8 cellular contexts compared by ENCODE assay signal in genomic region chr19:53991224-53992113, GRCh38. TPM values are rescaled to one million over a fixed set of nuclear protein-coding genes. Genes with fewer than 3 reads are reported as not detected.
DNase-seq lines count a peak whose midpoint lies in the region; ATAC-seq and TF ChIP-seq lines count a peak whose summit lies in the region.

Gene CACNG6 (plus strand): TSS chr19:53991637. CDS start chr19:53992878, 1,241 bp downstream.

- H3K4me1 Mint-ChIP-seq in brain = peaks cover 17% of the 10 kb centered on the region
- peaks cover 5% of the 10 kb centered on the region for H3K4me1 Mint-ChIP-seq in activated CD4-positive, alpha-beta T cell treated with anti-CD3 and anti-CD28 coated beads for 36 hours

- no peaks in the 10 kb centered on the region for H3K9me3 ChIP-seq in mesodermal cell (ENCODE audit: control insufficient read depth, low read length)

- WGBS in mesodermal cell (ENCODE audit: insufficient coverage in 2 of 2), 2 experiments = 16 to 23% methylated on average over 41 to 44 of the region's 66 CpGs

- H3K4me3 ChIP-seq in mesodermal cell (ENCODE audit: extremely low read depth, insufficient read depth, low read length, poor library complexity, severe bottlenecking) = peak within 1 kb of the TSS; percentile 27

- peak; percentile 30 for DNase-seq in AG08395 (ENCODE audit: low spot score)
- DNase-seq in HT-29 (ENCODE audit: low spot score) = peak; percentile 36
- no peak for DNase-seq in activated CD4-positive, alpha-beta T cell treated with anti-CD3 and anti-CD28 coated beads for 36 hours
- no peak for DNase-seq in stimulated activated CD4-positive, alpha-beta T cell treated with anti-CD3 and anti-CD28 coated beads, Interleukin-2, amount 100 ng/mL, for 24 hours
- DNase-seq in germinal center (ENCODE audit: low spot score) = no peak

- peaks cover 0 to 2% (median 0%) of the 10 kb centered on the region in 5 experiments for H3K9me3 Mint-ChIP-seq in brain
- H3K9me3 Mint-ChIP-seq in activated CD4-positive, alpha-beta T cell treated with anti-CD3 and anti-CD28 coated beads for 36 hours (ENCODE audit: low read depth) = no peaks in the 10 kb centered on the region

- H3K36me3 ChIP-seq in mesodermal cell (ENCODE audit: control insufficient read depth, insufficient read depth, low read length) = no peaks in the 10 kb centered on the region

- no peak for TF ChIP-seq CTCF in brain (conservative IDR thresholded peaks at IDR 0.05)

- H3K4me3 Mint-ChIP-seq in brain = peak within 1 kb of the TSS; percentile 26 to 75 (median 64)
- no peak within 1 kb of the TSS for H3K4me3 Mint-ChIP-seq in activated CD4-positive, alpha-beta T cell treated with anti-CD3 and anti-CD28 coated beads for 36 hours

- peaks cover 9% of the 10 kb centered on the region for H3K4me1 ChIP-seq in mesodermal cell (ENCODE audit: control insufficient read depth, insufficient read depth, low read length, poor library complexity, severe bottlenecking)

- no peaks in the 10 kb centered on the region for H3K36me3 Mint-ChIP-seq in brain
- H3K36me3 Mint-ChIP-seq in activated CD4-positive, alpha-beta T cell treated with anti-CD3 and anti-CD28 coated beads for 36 hours (ENCODE audit: low read depth) = no peaks in the 10 kb centered on the region

- POLR2A ChIA-PET in activated CD4-positive, alpha-beta T cell treated with anti-CD3 and anti-CD28 coated beads for 36 hours (lab: Charles Lee) = no interaction called here

- CTCF ChIA-PET in activated CD4-positive, alpha-beta T cell treated with anti-CD3 and anti-CD28 coated beads for 36 hours (lab: Charles Lee) = no interaction called here

- peaks cover 13% of the 10 kb centered on the region for H3K27me3 Mint-ChIP-seq in brain
- peaks cover 38% of the 10 kb centered on the region for H3K27me3 Mint-ChIP-seq in activated CD4-positive, alpha-beta T cell treated with anti-CD3 and anti-CD28 coated beads for 36 hours

- H3K27ac ChIP-seq in mesodermal cell (ENCODE audit: low read depth, low read length, severe bottlenecking) = peak within 1 kb of the TSS; percentile 53

- no peak for ATAC-seq in GM19351 (IDR thresholded peaks at IDR 0.05; ENCODE audit: unreplicated experiment)
- no peak for ATAC-seq in activated CD4-positive, alpha-beta T cell treated with anti-CD3 and anti-CD28 coated beads for 36 hours

- peak within 1 kb of the TSS in 4 of 5 experiments; percentile 26 to 72 (median 66) for H3K27ac Mint-ChIP-seq in brain
- no peak within 1 kb of the TSS for H3K27ac Mint-ChIP-seq in activated CD4-positive, alpha-beta T cell treated with anti-CD3 and anti-CD28 coated beads for 36 hours

- intact Hi-C loops in activated CD4-positive, alpha-beta T cell treated with anti-CD3 and anti-CD28 coated beads for 36 hours (cut with DNase I, micrococcal nuclease) = no loop called here

RNA-seq across cellular contexts. Expression of gene CACNG6, which starts in this region (rescaled TPM):
- total RNA-seq in HT-29 (2014; rRNA removed; shearing (Covaris generic)) = 0.99 and 2.3 TPM in 2 replicates
- not detected for polyA plus RNA-seq in brain (ENCODE audit: insufficient read depth, low read depth, low replicate concordance)
- 3.6 TPM for polyA plus RNA-seq in mesodermal cell (2013, experiment 1 of 2)
- 3.2 TPM for polyA plus RNA-seq in mesodermal cell (2013, experiment 2 of 2)
- total RNA-seq in activated CD4-positive, alpha-beta T cell treated with anti-CD3 and anti-CD28 coated beads for 36 hours = not detected

Comparison
In these comparisons a context has a peak if more than half of its experiments do, and no peak if none do; other contexts are left out.
1. DNase-seq: peak in AG08395 (single experiment) and HT-29 (single experiment); none in activated CD4-positive, alpha-beta T cell treated with anti-CD3 and anti-CD28 coated beads for 36 hours (single experiment), stimulated activated CD4-positive, alpha-beta T cell treated with anti-CD3 and anti-CD28 coated beads, Interleukin-2, amount 100 ng/mL, for 24 hours (0 of 2) and germinal center (single experiment).